In the genomic region with DNA sequence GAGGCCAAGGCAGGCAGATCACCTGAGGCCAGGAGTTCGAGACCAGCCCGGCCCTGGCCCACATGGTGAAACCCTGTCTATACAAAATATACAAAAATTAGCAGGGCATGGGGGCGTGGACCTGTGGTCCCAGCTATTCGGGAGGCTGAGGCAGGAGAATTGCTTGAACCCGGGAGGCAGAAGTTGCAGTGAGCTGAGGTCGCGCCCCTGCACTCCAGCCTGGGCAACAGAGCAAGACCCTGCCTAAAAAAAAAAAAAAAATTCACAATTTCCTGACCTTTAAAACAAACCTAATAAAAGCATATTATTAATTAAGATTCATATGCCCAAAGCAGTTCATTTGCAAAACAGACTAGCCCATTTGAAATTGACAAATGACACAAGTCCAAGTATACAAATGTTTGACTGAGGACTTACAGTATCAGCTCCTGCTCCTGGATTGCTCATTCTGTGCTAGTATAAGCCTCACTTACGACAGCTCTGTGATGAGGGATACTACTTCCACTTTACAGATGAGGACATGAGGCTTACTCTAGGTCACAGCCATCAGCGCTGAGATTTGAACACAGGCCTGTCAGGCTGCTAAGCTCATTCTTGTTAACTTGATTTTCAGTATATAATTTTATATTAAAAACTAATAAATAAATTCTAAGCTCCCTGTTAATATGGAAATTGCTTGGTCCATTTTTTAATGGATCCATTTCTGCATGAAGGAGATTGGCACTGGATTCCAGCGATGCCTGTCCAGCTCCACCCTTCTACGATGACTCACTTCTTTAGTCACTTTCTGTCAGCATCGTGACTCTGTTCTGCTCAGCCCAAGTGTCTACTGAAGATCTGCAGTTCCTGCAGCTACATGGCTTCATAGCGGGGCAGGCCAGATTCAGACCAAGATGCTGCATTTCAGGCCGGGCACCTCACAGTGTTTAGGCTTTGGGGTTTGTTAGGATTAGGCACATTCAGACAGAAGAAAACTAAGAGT, we compare ENCODE assay signal across 1 cellular context.
TF ChIP-seq lines count a peak whose summit lies in the region.

No MANE protein-coding gene starts in this region.

TF ChIP-seq in WTC11, 78 proteins besides CTCF, POLR2A, EP300 and RAD21 (continued from another document):
- no peak for TF ChIP-seq AR (CRISPR knock-in tag; IDR thresholded peaks at IDR 0.05)
- no peak for TF ChIP-seq RORB (CRISPR knock-in tag; IDR thresholded peaks at IDR 0.05)
